14 cellular contexts compared by ENCODE assay signal in the genomic region with DNA sequence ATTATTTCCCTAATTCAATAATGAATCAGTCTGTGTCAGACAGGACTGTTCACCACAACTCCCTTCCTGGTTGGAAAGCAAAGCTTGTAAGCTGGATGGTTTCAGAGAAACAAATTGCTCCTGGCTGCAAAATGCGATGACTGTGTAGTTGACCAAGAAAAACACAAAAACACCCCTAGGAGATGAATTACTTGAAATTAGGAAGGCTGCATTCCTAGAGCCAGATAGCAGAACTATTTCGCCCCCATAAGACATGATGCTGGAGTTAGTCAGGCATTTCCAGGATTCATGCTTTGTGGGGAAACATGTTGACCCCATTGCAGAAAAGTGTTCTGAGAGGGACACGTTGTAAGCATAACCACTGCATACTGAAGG.
A peak's percentile ranks its signal among the peaks of the same experiment; 100 is the strongest.
DNase-seq lines count a peak whose midpoint lies in the region; ATAC-seq and TF ChIP-seq lines count a peak whose summit lies in the region.
"Had no signal": no experiment of that assay in that cellular context is flagged by ENCODE, and none has a peak within 500 bp of the region (broad histone marks: within the 10 kb centered on the region; RNA-seq: fewer than 3 reads in every experiment).

No MANE protein-coding gene starts in this region.

- no peaks in the 10 kb centered on the region for H3K27me3 ChIP-seq in upper lobe of left lung
- H3K27me3 ChIP-seq: upper lobe of right lung had no signal

- H3K4me1 ChIP-seq in upper lobe of left lung = no peaks in the 10 kb centered on the region
- H3K4me1 ChIP-seq: parathyroid adenoma, upper lobe of right lung had no signal

- no peak for TF ChIP-seq CTCF in coronary artery (IDR thresholded peaks at IDR 0.05)
- no peak for TF ChIP-seq CTCF in upper lobe of left lung (IDR thresholded peaks at IDR 0.05)

- no peak for TF ChIP-seq POLR2A in upper lobe of left lung (IDR thresholded peaks at IDR 0.05)

- H3K36me3 ChIP-seq in upper lobe of left lung = no peaks in the 10 kb centered on the region
- H3K36me3 ChIP-seq: upper lobe of right lung had no signal

- ATAC-seq in upper lobe of left lung (ENCODE audit: low FRiP score in 2 of 2) = peak; percentile 40 to 80
- no peak for ATAC-seq in HG02642 (IDR thresholded peaks at IDR 0.05; ENCODE audit: poor library complexity, unreplicated experiment)
- no peak for ATAC-seq in GM21423 (IDR thresholded peaks at IDR 0.05; ENCODE audit: unreplicated experiment)
- ATAC-seq in GM21390 (IDR thresholded peaks at IDR 0.05; ENCODE audit: unreplicated experiment) = no peak

- DNase-seq in HT1080 (ENCODE audit: low read depth) (peak; percentile 8), coronary artery (ENCODE audit: low spot score) (no peak), left kidney (ENCODE audit: low read depth, low spot score) (peak; percentile 25), upper lobe of left lung (no peak)
- DNase-seq: activated naive CD8-positive, alpha-beta T cell treated with anti-CD3 and anti-CD28 coated beads, Interleukin-2, amount 10 ng/mL, durations not matched to agents 7 days and 5 days; DMS79 treated with DMSO at 0.1 percent for 48 hours; islet precursor cell; NCI-H1436 treated with DMSO at 0.1 percent for 48 hours; T-helper 2 cell; upper lobe of right lung had no signal

- TF ChIP-seq EP300 in upper lobe of left lung (IDR thresholded peaks at IDR 0.05) = no peak

- H3K27ac ChIP-seq in coronary artery = peak overlapping the region; percentile 8 to 29
- no peak overlapping the region for H3K27ac ChIP-seq in upper lobe of left lung
- H3K27ac ChIP-seq: parathyroid adenoma had no signal

- 74 to 80% methylated on average over 3 of the region's 3 CpGs for WGBS in upper lobe of left lung, 2 donors

- no peaks in the 10 kb centered on the region for H3K9me3 ChIP-seq in upper lobe of left lung
- H3K9me3 ChIP-seq: upper lobe of right lung had no signal

- H3K4me3 ChIP-seq in coronary artery = peak overlapping the region; percentile 15
- no peak overlapping the region for H3K4me3 ChIP-seq in upper lobe of left lung
- H3K4me3 ChIP-seq: upper lobe of right lung had no signal

Comparison
In these comparisons a context has a peak if more than half of its experiments do, and no peak if none do; other contexts are left out.
1. DNase-seq: peak in HT1080 (single experiment) and left kidney (single experiment); none in coronary artery (single experiment) and upper lobe of left lung (0 of 2).
2. H3K27ac ChIP-seq: peak in coronary artery (2 of 2); none in upper lobe of left lung (0 of 4).
3. ATAC-seq: peak in upper lobe of left lung (2 of 2); none in HG02642 (single experiment), GM21423 (single experiment) and GM21390 (single experiment).